20 cellular contexts compared by ENCODE assay signal in genomic region chr15:62104406-62104805, GRCh38. TPM values are rescaled to one million over a fixed set of nuclear protein-coding genes. Genes with fewer than 3 reads are reported as not detected.
DNase-seq lines count a peak whose midpoint lies in the region; ATAC-seq, FAIRE-seq and TF ChIP-seq lines count a peak whose summit lies in the region.
"Had no signal": no experiment of that assay in that cellular context is flagged by ENCODE, and none has a peak within 500 bp of the region (broad histone marks: within the 10 kb centered on the region; RNA-seq: fewer than 3 reads in every experiment).

No MANE protein-coding gene starts in this region.

- no peak overlapping the region for H3K4me3 ChIP-seq in BLaER1 treated with 17β-estradiol and CSF1 and Interleukin-3, amounts not matched to agents 10 nM and 100 nM
- peak overlapping the region; percentile 5 for H3K4me3 ChIP-seq in OCI-LY7 (ENCODE audit: low read depth, low read length, poor library complexity, severe bottlenecking)
- no peak overlapping the region for H3K4me3 ChIP-seq in esophagus muscularis mucosa
- H3K4me3 ChIP-seq in gastrocnemius medialis, result no peak overlapping the region
- no peak overlapping the region for H3K4me3 ChIP-seq in pancreas
- H3K4me3 ChIP-seq: GM23338 had no signal

- no peak overlapping the region for H3K9ac ChIP-seq in BLaER1 treated with 17β-estradiol and CSF1 and Interleukin-3, amounts not matched to agents 10 nM and 100 nM

- TF ChIP-seq EP300 in esophagus muscularis mucosa (IDR thresholded peaks at IDR 0.05), result no peak

- H3K27ac ChIP-seq in BLaER1 treated with 17β-estradiol and CSF1 and Interleukin-3, amounts not matched to agents 10 nM and 100 nM, result peak overlapping the region in 5 of 11 experiments; percentile 11 to 45 (median 20); a peak in 9 of 22 replicates
- peak overlapping the region; percentile 63 for H3K27ac ChIP-seq in OCI-LY7 (ENCODE audit: low read depth, low read length, poor library complexity, severe bottlenecking)
- no peak overlapping the region for H3K27ac ChIP-seq in esophagus muscularis mucosa (replicated peaks in 1 of 4)
- H3K27ac ChIP-seq in gastrocnemius medialis, result no peak overlapping the region
- no peak overlapping the region for H3K27ac ChIP-seq in pancreas
- H3K27ac ChIP-seq in caudate nucleus (ENCODE audit: low read depth, low read length), result no peak overlapping the region

- CTCF ChIA-PET in OCI-LY7 (lab: Charles Lee; ENCODE audit: unreplicated experiment), result no interaction called here

- H3K27me3 ChIP-seq in BLaER1 treated with 17β-estradiol and CSF1 and Interleukin-3, amounts not matched to agents 10 nM and 100 nM, result no peaks in the 10 kb centered on the region
- H3K27me3 ChIP-seq in esophagus muscularis mucosa, result no peaks in the 10 kb centered on the region
- peaks cover 0 to under 1% (median 0%) of the 10 kb centered on the region in 3 donors for H3K27me3 ChIP-seq in gastrocnemius medialis
- H3K27me3 ChIP-seq in pancreas, result no peaks in the 10 kb centered on the region

- H2AFZ ChIP-seq in OCI-LY7 (ENCODE audit: low read length), result peak overlapping the region; percentile 10; the same call in 1 of the 2 replicates
- H2AFZ ChIP-seq: GM23338 had no signal

- WGBS in esophagus muscularis mucosa, result 58% methylated on average over 3 of the region's 3 CpGs
- 70 to 93% methylated on average over 3 of the region's 3 CpGs for WGBS in pancreas, 2 donors

- TF ChIP-seq POLR2A in esophagus muscularis mucosa (IDR thresholded peaks at IDR 0.05; ENCODE audit: low read depth), result no peak
- no peak for TF ChIP-seq POLR2A in gastrocnemius medialis (IDR thresholded peaks at IDR 0.05)

- no TSS peak for BruUV-seq in OCI-LY7 (replicated peaks; lab: Mats Ljungman, UMichigan)

- in situ Hi-C loops in gastrocnemius medialis (cut with MboI; ENCODE audit: low sequenced_read_pairs in 4 of 4), result no loop called here

- no peaks in the 10 kb centered on the region for H4K20me1 ChIP-seq in BLaER1 treated with 17β-estradiol and CSF1 and Interleukin-3, amounts not matched to agents 10 nM and 100 nM
- no peaks in the 10 kb centered on the region for H4K20me1 ChIP-seq in OCI-LY7 (ENCODE audit: insufficient read depth, low read length)

- ATAC-seq in gastrocnemius medialis (no peak), pancreas (no peak)
- ATAC-seq: GM23338, HCT116 had no signal

- H3K4me1 ChIP-seq in BLaER1 treated with 17β-estradiol and CSF1 and Interleukin-3, amounts not matched to agents 10 nM and 100 nM, result peaks cover 27 to 53% (median 35%) of the 10 kb centered on the region in 10 experiments
- peaks cover 32% of the 10 kb centered on the region for H3K4me1 ChIP-seq in OCI-LY7 (ENCODE audit: insufficient read depth, low read length, poor library complexity, severe bottlenecking)
- H3K4me1 ChIP-seq in esophagus muscularis mucosa, result peaks cover 0 to under 1% (median 0%) of the 10 kb centered on the region in 4 donors
- H3K4me1 ChIP-seq in gastrocnemius medialis, result peaks cover 3 to 5% of the 10 kb centered on the region in 2 donors
- H3K4me1 ChIP-seq in pancreas, result peaks cover 6 to 11% (median 10%) of the 10 kb centered on the region in 3 donors

- FAIRE-seq in pancreas (lab: Jason Lieb, UNC), result no peak
- FAIRE-seq: D721Med, GM12891 had no signal

- DNase-seq in OCI-LY7 (ENCODE audit: low spot score) (no peak), esophagus muscularis mucosa (ENCODE audit: extremely low spot score) (peak; percentile 53), gastrocnemius medialis (no peak), pancreas (no peak), caudate nucleus (lab: John Stamatoyannopoulos, UW) (no peak)
- DNase-seq: CD4-positive, alpha-beta T cell; CD8-positive, alpha-beta memory T cell; DMS 273 treated with DMSO at 0.1 percent for 48 hours; GF-D8; H9 had no signal

- no peaks in the 10 kb centered on the region for H3K36me3 ChIP-seq in BLaER1 treated with 17β-estradiol and CSF1 and Interleukin-3, amounts not matched to agents 10 nM and 100 nM
- H3K36me3 ChIP-seq in OCI-LY7 (ENCODE audit: insufficient read depth, low read length) (no peaks in the 10 kb centered on the region), esophagus muscularis mucosa (no peaks in the 10 kb centered on the region), gastrocnemius medialis (no peaks in the 10 kb centered on the region), pancreas (no peaks in the 10 kb centered on the region)

- POLR2A ChIA-PET in OCI-LY7 (lab: Charles Lee), result no interaction called here

- no peaks in the 10 kb centered on the region for H3K9me2 ChIP-seq in OCI-LY7 (ENCODE audit: insufficient read depth, low read length)

- H3K79me2 ChIP-seq in OCI-LY7 (ENCODE audit: insufficient read depth, low read depth, low read length), result no peaks in the 10 kb centered on the region

- TF ChIP-seq CTCF in OCI-LY7 (conservative IDR thresholded peaks at IDR 0.05; ENCODE audit: low read length) (no peak), esophagus muscularis mucosa (IDR thresholded peaks at IDR 0.05) (no peak), gastrocnemius medialis (IDR thresholded peaks at IDR 0.05 in 4 of 5, conservative IDR thresholded peaks at IDR 0.05 in 1 of 5) (no peak), pancreas (IDR thresholded peaks at IDR 0.05) (no peak)

- peak overlapping the region; percentile 25 to 84 (median 66) for H3K4me2 ChIP-seq in BLaER1 treated with 17β-estradiol and CSF1 and Interleukin-3, amounts not matched to agents 10 nM and 100 nM
- peak overlapping the region; percentile 47 for H3K4me2 ChIP-seq in OCI-LY7 (ENCODE audit: low read length)
- H3K4me2 ChIP-seq: GM23338 had no signal

- intact Hi-C loops in OCI-LY7 (cut with micrococcal nuclease; ENCODE audit: unreplicated experiment) (no loop called here), esophagus muscularis mucosa (cut with DNase I) (no loop called here), gastrocnemius medialis (cut with DNase I; ENCODE audit: low total_unique reads) (no loop called here), pancreas (cut with DNase I) (no loop called here)

- peaks cover 0 to 3% (median 0%) of the 10 kb centered on the region in 11 experiments; a peak in 1 of 22 replicates for H3K9me3 ChIP-seq in BLaER1 treated with 17β-estradiol and CSF1 and Interleukin-3, amounts not matched to agents 10 nM and 100 nM (replicated peaks in 1 of 11)
- no peaks in the 10 kb centered on the region for H3K9me3 ChIP-seq in OCI-LY7 (ENCODE audit: low read length)
- H3K9me3 ChIP-seq in esophagus muscularis mucosa, result no peaks in the 10 kb centered on the region
- H3K9me3 ChIP-seq in gastrocnemius medialis, result no peaks in the 10 kb centered on the region
- H3K9me3 ChIP-seq in pancreas, result no peaks in the 10 kb centered on the region

RNA-seq across cellular contexts. Expression of gene C2CD4A, which starts 37.6 kb away (rescaled TPM):
- not detected in 2 replicates for total RNA-seq in OCI-LY7 (2014; rRNA removed; shearing (Covaris generic))
- total RNA-seq in OCI-LY7 (2022) (not detected in 2 replicates), esophagus muscularis mucosa (under 1 TPM in 1 of 4 donors, not detected in 3; 0.33 TPM), gastrocnemius medialis (under 1 TPM in 3 of 4 donors, not detected in 1; 0.23 to 0.66 (median 0.47) TPM), pancreas (10 to 100 TPM in 1 of 6 donors, 1 to 10 TPM in 5; 1.2 to 16.1 (median 2.7) TPM)
- polyA plus RNA-seq in pancreas, result 1 to 10 TPM; 2.2 to 3.5 TPM
- total RNA-seq: Daoy, G401, H4, H9 had no signal
- polyA plus RNA-seq: BJ; CD14-positive monocyte; CD8-positive, alpha-beta memory T cell; GM23338 had no signal

RNA-seq across cellular contexts. Expression of gene VPS13C, which starts 44.2 kb away (rescaled TPM):
- 30.9 and 44.4 TPM in 2 replicates for total RNA-seq in OCI-LY7 (2014; rRNA removed; shearing (Covaris generic))
- total RNA-seq in OCI-LY7 (2022) (60.6 and 66.8 TPM in 2 replicates), esophagus muscularis mucosa (10 to 100 TPM; 58.5 to 86.0 (median 59.4) TPM), gastrocnemius medialis (10 to 100 TPM; 27.6 to 79.6 (median 30.5) TPM), pancreas (10 to 100 TPM; 21.5 to 49.6 (median 31.0) TPM)
- polyA plus RNA-seq in pancreas, result 10 to 100 TPM in 1 of 2 donors, 1 to 10 TPM in 1; 8.8 to 20.1 TPM
